ENCODE assay signal across 26 cellular contexts in the genomic region with DNA sequence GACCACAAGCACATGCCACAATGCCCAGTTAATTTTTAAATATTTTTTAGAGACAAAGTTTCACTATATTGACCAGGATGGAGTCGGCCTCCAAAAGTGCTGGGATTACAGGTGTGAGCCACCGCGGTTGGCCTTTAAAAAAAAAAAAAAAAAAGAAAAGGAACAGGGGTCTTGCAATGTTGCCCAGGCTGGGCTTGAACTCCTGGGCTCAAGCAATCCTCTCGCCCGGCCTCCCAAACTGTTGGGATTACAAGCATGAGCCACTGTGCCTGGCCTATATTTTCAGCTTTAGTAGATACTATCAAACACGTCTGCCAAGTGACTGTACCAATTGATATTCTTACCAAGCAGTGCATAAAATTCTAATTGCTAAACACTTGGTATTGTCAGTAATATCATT. TPM values are rescaled to one million over a fixed set of nuclear protein-coding genes. Genes with fewer than 3 reads are reported as not detected.
A peak's percentile ranks its signal among the peaks of the same experiment; 100 is the strongest.
DNase-seq lines count a peak whose midpoint lies in the region; ATAC-seq, FAIRE-seq and TF ChIP-seq lines count a peak whose summit lies in the region.
"Had no signal": no experiment of that assay in that cellular context is flagged by ENCODE, and none has a peak within 500 bp of the region (broad histone marks: within the 10 kb centered on the region; RNA-seq: fewer than 3 reads in every experiment).

No MANE protein-coding gene starts in this region.

- H3K9me3 ChIP-seq in HepG2 (ENCODE audit: low read length): no peaks in the 10 kb centered on the region
- H3K9me3 ChIP-seq in right lobe of liver: no peaks in the 10 kb centered on the region
- no peaks in the 10 kb centered on the region for H3K9me3 ChIP-seq in PC-9 (ENCODE audit: insufficient read depth, low read depth)
- H3K9me3 ChIP-seq in gastrocnemius medialis: no peaks in the 10 kb centered on the region
- H3K9me3 ChIP-seq: BLaER1 treated with 17β-estradiol and CSF1 and Interleukin-3, amounts not matched to agents 10 nM and 100 nM had no signal

- CTCF ChIA-PET in HepG2 (lab: Yijun Ruan, JAX; ENCODE audit: low intra/inter-chr PET ratio, low total read pairs): no interaction called here
- CTCF ChIA-PET in PC-9 (lab: Charles Lee): no interaction called here

- H3K27me3 ChIP-seq in HepG2 (ENCODE audit: control insufficient read depth in 1 of 2, insufficient read depth in 2 of 2, low read length in 2 of 2) (no peaks in the 10 kb centered on the region), right lobe of liver (no peaks in the 10 kb centered on the region), PC-9 (ENCODE audit: insufficient read depth, low read depth) (no peaks in the 10 kb centered on the region), gastrocnemius medialis (no peaks in the 10 kb centered on the region)
- H3K27me3 ChIP-seq: BLaER1 treated with 17β-estradiol and CSF1 and Interleukin-3, amounts not matched to agents 10 nM and 100 nM had no signal

- peaks cover 85% of the 10 kb centered on the region for H3F3A ChIP-seq in PC-9 (ENCODE audit: insufficient read depth, low read depth)

- H3K4me1 Mint-ChIP-seq in chondrocyte (ENCODE audit: low read depth): peaks cover 38% of the 10 kb centered on the region
- H3K4me1 Mint-ChIP-seq in osteocyte (ENCODE audit: unreplicated experiment): peaks cover 44% of the 10 kb centered on the region
- H3K4me1 Mint-ChIP-seq: B cell had no signal

- H2AFZ ChIP-seq in HepG2 (ENCODE audit: low read length) (no peak overlapping the region), PC-9 (no peak overlapping the region)

- in situ Hi-C loops in HepG2 (cut with HindIII; ENCODE audit: extremely low pct_ligation_motif_present, low pct_unique_long_range_greater_than_20kb): no loop called here
- in situ Hi-C loops in gastrocnemius medialis (cut with MboI; ENCODE audit: low sequenced_read_pairs in 4 of 4): no loop called here

- H4K20me1 ChIP-seq in HepG2 (ENCODE audit: insufficient read depth, low read length) (peaks cover 19% of the 10 kb centered on the region), PC-9 (ENCODE audit: insufficient read depth) (peaks cover 3% of the 10 kb centered on the region; the same call in 1 of the 2 replicates)

- no peak for FAIRE-seq in HepG2 (lab: Jason Lieb, UNC)
- FAIRE-seq: A204.1, GM12891, GM19239 had no signal

- TF ChIP-seq CTCF in HepG2 (CRISPR knock-in tag; IDR thresholded peaks at IDR 0.05) (no peak), right lobe of liver (IDR thresholded peaks at IDR 0.05) (no peak), PC-9 (conservative IDR thresholded peaks at IDR 0.05) (no peak), chondrocyte (IDR thresholded peaks at IDR 0.05) (no peak), osteocyte (IDR thresholded peaks at IDR 0.05) (no peak), gastrocnemius medialis (IDR thresholded peaks at IDR 0.05 in 4 of 5, conservative IDR thresholded peaks at IDR 0.05 in 1 of 5) (no peak)

- peaks cover 81% of the 10 kb centered on the region for H3K79me2 ChIP-seq in HepG2 (ENCODE audit: insufficient read depth, low read length)
- peaks cover 74% of the 10 kb centered on the region for H3K79me2 ChIP-seq in PC-9 (ENCODE audit: low read depth)

- H3K9me2 ChIP-seq in PC-9 (ENCODE audit: insufficient read depth): no peaks in the 10 kb centered on the region

- intact Hi-C loops in HepG2 (cut with micrococcal nuclease; ENCODE audit: unreplicated experiment): no loop called here
- intact Hi-C loops in right lobe of liver (cut with DNase I): no loop called here
- intact Hi-C loops in PC-9 (cut with micrococcal nuclease; ENCODE audit: unreplicated experiment): no loop called here
- intact Hi-C loops in gastrocnemius medialis (cut with DNase I; ENCODE audit: low total_unique reads): no loop called here

- H3K27ac ChIP-seq in HepG2 (ENCODE audit: extremely low read length, insufficient read depth, low read length) (peak overlapping the region; percentile 97), right lobe of liver (no peak overlapping the region), PC-9 (peak overlapping the region; percentile 100), gastrocnemius medialis (no peak overlapping the region)
- H3K27ac ChIP-seq: BLaER1 treated with 17β-estradiol and CSF1 and Interleukin-3, amounts not matched to agents 10 nM and 100 nM; C4-2B had no signal

- H3K9ac ChIP-seq in HepG2 (ENCODE audit: insufficient read depth, low read depth, low read length): no peak overlapping the region
- H3K9ac ChIP-seq: BLaER1 treated with 17β-estradiol and CSF1 and Interleukin-3, amounts not matched to agents 10 nM and 100 nM had no signal

- H3K4me3 Mint-ChIP-seq in chondrocyte (ENCODE audit: unreplicated experiment): no peak overlapping the region
- H3K4me3 Mint-ChIP-seq in osteocyte (ENCODE audit: unreplicated experiment): no peak overlapping the region
- H3K4me3 Mint-ChIP-seq: B cell; CD4-positive, alpha-beta T cell; CD8-positive, alpha-beta T cell had no signal

- DNase-seq in HepG2 (ENCODE audit: low spot score) (no peak), right lobe of liver (no peak), PC-9 (no peak), chondrocyte (ENCODE audit: low spot score) (no peak), osteocyte (ENCODE audit: extremely low spot score, unreplicated experiment) (no peak), COLO829 (ENCODE audit: low spot score) (no peak), SKM-1 (lab: John Stamatoyannopoulos, UW; ENCODE audit: unreplicated experiment) (no peak), gastrocnemius medialis (no peak)
- DNase-seq: 8988T; AML-193; CD4-positive, alpha-beta T cell; CD8-positive, alpha-beta T cell; COR-L47; DMS 273 treated with DMSO at 0.1 percent for 48 hours; DMS153; DMS53; DMS79; DND-41; EL; GDM1 had no signal

- TF ChIP-seq POLR2A in HepG2 (IDR thresholded peaks at IDR 0.05; ENCODE audit: insufficient read depth in 1 of 2, low read depth in 2 of 2, low read length in 2 of 2): no peak
- TF ChIP-seq POLR2A in right lobe of liver (IDR thresholded peaks at IDR 0.05): no peak
- TF ChIP-seq POLR2A in gastrocnemius medialis (IDR thresholded peaks at IDR 0.05): no peak

- POLR2A ChIA-PET in HepG2 (lab: Yijun Ruan, JAX) (interaction anchor here (1.3 kb wide), 1 partner anchor 9 kb away, joined by 4 read pairs; the partner anchor contains the start of gene UGDH), PC-9 (lab: Charles Lee; ENCODE audit: unreplicated experiment) (interaction anchor here (0.6 kb wide), 1 partner anchor 1237 kb away, joined by 3 read pairs; no protein-coding TSS in a partner anchor)

- H3K36me3 Mint-ChIP-seq in chondrocyte (ENCODE audit: low read depth): peaks cover 11% of the 10 kb centered on the region
- peaks cover 18% of the 10 kb centered on the region for H3K36me3 Mint-ChIP-seq in osteocyte (ENCODE audit: unreplicated experiment)

- H3K27me3 Mint-ChIP-seq in chondrocyte (ENCODE audit: low read depth) (no peaks in the 10 kb centered on the region), osteocyte (ENCODE audit: unreplicated experiment) (no peaks in the 10 kb centered on the region)
- H3K27me3 Mint-ChIP-seq: B cell; CD4-positive, alpha-beta T cell had no signal

- H3K9me3 Mint-ChIP-seq in chondrocyte (ENCODE audit: low read depth) (no peaks in the 10 kb centered on the region), osteocyte (ENCODE audit: unreplicated experiment) (no peaks in the 10 kb centered on the region)
- H3K9me3 Mint-ChIP-seq: CD4-positive, alpha-beta T cell; CD8-positive, alpha-beta T cell had no signal

- no TSS peak for BruUV-seq in HepG2 (replicated peaks; lab: Mats Ljungman, UMichigan)
- no TSS peak for BruUV-seq in PC-9 (replicated peaks; lab: Mats Ljungman, UMichigan)

- ATAC-seq in HepG2: no peak
- no peak for ATAC-seq in right lobe of liver
- no peak for ATAC-seq in gastrocnemius medialis
- ATAC-seq: CD8-positive, alpha-beta T cell had no signal

- TF ChIP-seq RAD21 in HepG2 (CRISPR knock-in tag; IDR thresholded peaks at IDR 0.05): no peak

- H3K4me1 ChIP-seq in HepG2 (ENCODE audit: insufficient read depth, low read length) (peaks cover 90% of the 10 kb centered on the region), right lobe of liver (peaks cover 0 to 69% (median 15%) of the 10 kb centered on the region in 4 donors), PC-9 (replicated peaks; ENCODE audit: insufficient read depth) (peaks cover 62% of the 10 kb centered on the region), gastrocnemius medialis (no peaks in the 10 kb centered on the region)
- H3K4me1 ChIP-seq: BLaER1 treated with 17β-estradiol and CSF1 and Interleukin-3, amounts not matched to agents 10 nM and 100 nM had no signal

- WGBS in HepG2 (ENCODE audit: low lambda C conversion rate): 83% methylated on average over 6 of the region's 6 CpGs
- 83% methylated on average over 4 of the region's 6 CpGs for WGBS in right lobe of liver (ENCODE audit: insufficient coverage, low coverage, low lambda C conversion rate, missing lambda C conversion rate)

- H3K36me3 ChIP-seq in HepG2 (replicated peaks in 1 of 2; ENCODE audit: control insufficient read depth in 1 of 2, insufficient read depth in 2 of 2, low read length in 2 of 2) (peaks cover 5 to 30% of the 10 kb centered on the region in 2 experiments; a peak in 3 of 5 replicates), right lobe of liver (peaks cover 3 to 72% (median 8%) of the 10 kb centered on the region in 4 donors), PC-9 (ENCODE audit: low read depth) (peaks cover 49% of the 10 kb centered on the region), gastrocnemius medialis (peaks cover 0 to 10% of the 10 kb centered on the region in 2 donors)

- TF ChIP-seq EP300 in HepG2 (IDR thresholded peaks at IDR 0.05; ENCODE audit: low read depth in 2 of 2, low read length in 2 of 2) (no peak), HepG2 (CRISPR knock-in tag; IDR thresholded peaks at IDR 0.05; ENCODE audit: borderline replicate concordance) (no peak)

- H3K27ac Mint-ChIP-seq in chondrocyte (ENCODE audit: unreplicated experiment) (peak overlapping the region; percentile 45), osteocyte (ENCODE audit: unreplicated experiment) (peak overlapping the region; percentile 52)
- H3K27ac Mint-ChIP-seq: B cell; CD4-positive, alpha-beta T cell; CD8-positive, alpha-beta T cell had no signal

- H3K4me3 ChIP-seq in HepG2 (replicated peaks in 1 of 3; ENCODE audit: insufficient read depth in 1 of 3, low read depth in 2 of 3, low read length in 3 of 3) (no peak overlapping the region), right lobe of liver (no peak overlapping the region), PC-9 (no peak overlapping the region), gastrocnemius medialis (no peak overlapping the region)
- H3K4me3 ChIP-seq: BLaER1 treated with 17β-estradiol and CSF1 and Interleukin-3, amounts not matched to agents 10 nM and 100 nM had no signal

- H3K4me2 ChIP-seq in HepG2 (ENCODE audit: low read depth, low read length) (no peak overlapping the region), PC-9 (no peak overlapping the region)
- H3K4me2 ChIP-seq: BLaER1 treated with 17β-estradiol and CSF1 and Interleukin-3, amounts not matched to agents 10 nM and 100 nM had no signal

RNA-seq across cellular contexts. Expression of gene UGDH, which starts 8.8 kb away (rescaled TPM):
- total RNA-seq in HepG2 (2016; rRNA removed; fragmentation: Illumina TruSeq; extraction: Trizol): 384 and 661 TPM in 2 replicates
- 49.0 and 58.6 TPM in 2 replicates for total RNA-seq in HepG2 (2016; cell fraction: cytosol; rRNA removed; fragmentation: Illumina TruSeq; extraction: Trizol; ENCODE audit: low read depth)
- 384 and 616 TPM in 2 replicates for total RNA-seq in HepG2 (2016; cell fraction: insoluble cytoplasmic fraction; rRNA removed; fragmentation: Illumina TruSeq; extraction: Trizol)
- total RNA-seq in HepG2 (2016; cell fraction: membrane; rRNA removed; fragmentation: Illumina TruSeq; extraction: Trizol): 167 and 182 TPM in 2 replicates
- total RNA-seq in HepG2 (2016; cell fraction: nucleus; rRNA removed; fragmentation: Illumina TruSeq; extraction: Trizol): 162 and 184 TPM in 2 replicates
- 89.8 and 99.0 TPM in 2 replicates for polyA plus RNA-seq in HepG2 (2011; rRNA removed)
- 131 and 185 TPM in 2 replicates for polyA plus RNA-seq in HepG2 (2011; cell fraction: cytosol; rRNA removed)
- polyA plus RNA-seq in HepG2 (2011; cell fraction: nucleus; rRNA removed): 44.8 and 67.6 TPM in 2 replicates
- 212 and 239 TPM in 2 replicates for polyA plus RNA-seq in HepG2 (2012)
- polyA plus RNA-seq in HepG2 (2016; cell fraction: cytosol; fragmentation: Illumina TruSeq; extraction: Trizol; ENCODE audit: low read depth): 39.4 and 40.4 TPM in 2 replicates
- polyA plus RNA-seq in HepG2 (2016; cell fraction: insoluble cytoplasmic fraction; fragmentation: Illumina TruSeq; extraction: Trizol; ENCODE audit: low read depth): 556 and 565 TPM in 2 replicates
- 86.5 and 96.6 TPM in 2 replicates for polyA plus RNA-seq in HepG2 (2016; cell fraction: membrane; fragmentation: Illumina TruSeq; extraction: Trizol; ENCODE audit: low read depth)
- polyA plus RNA-seq in HepG2 (2016; cell fraction: nucleus; fragmentation: Illumina TruSeq; extraction: Trizol; ENCODE audit: insufficient read depth, low read depth): 181 and 193 TPM in 2 replicates
- polyA minus RNA-seq in HepG2 (2011; rRNA and poly(A)+ RNA removed; ENCODE audit: low replicate concordance): 9.9 and 42.1 TPM in 2 replicates
- 257 and 288 TPM in 2 replicates for polyA minus RNA-seq in HepG2 (2011; cell fraction: cytosol; rRNA and poly(A)+ RNA removed)
- polyA minus RNA-seq in HepG2 (2011; cell fraction: nucleus; rRNA and poly(A)+ RNA removed): 82.3 and 114 TPM in 2 replicates
- 100 to 1,000 TPM; 134 to 647 (median 244) TPM for total RNA-seq in right lobe of liver
- total RNA-seq in PC-9 (2021): 88.6 and 98.5 TPM in 2 replicates
- total RNA-seq in chondrocyte: 151 to 207 TPM (median 156 TPM) in 3 replicates
- total RNA-seq in osteocyte: 192 and 200 TPM in 2 replicates
- total RNA-seq in gastrocnemius medialis: 10 to 100 TPM in 1 of 4 donors, 1 to 10 TPM in 3; 6.1 to 12.7 (median 8.8) TPM

RNA-seq across cellular contexts. Expression of gene LIAS, which starts 59.6 kb away (rescaled TPM):
- total RNA-seq in HepG2 (2016; rRNA removed; fragmentation: Illumina TruSeq; extraction: Trizol) (16.6 and 18.3 TPM in 2 replicates), right lobe of liver (10 to 100 TPM in 4 of 6 experiments, 1 to 10 TPM in 2; 7.0 to 20.4 (median 13.1) TPM), PC-9 (2021) (16.3 and 16.4 TPM in 2 replicates), chondrocyte (6.5 to 8.4 TPM (median 6.8 TPM) in 3 replicates), osteocyte (10.9 and 13.8 TPM in 2 replicates), gastrocnemius medialis (10 to 100 TPM; 10.3 to 20.2 (median 12.1) TPM)
- 5.2 and 5.6 TPM in 2 replicates for total RNA-seq in HepG2 (2016; cell fraction: cytosol; rRNA removed; fragmentation: Illumina TruSeq; extraction: Trizol; ENCODE audit: low read depth)
- 15.0 and 16.2 TPM in 2 replicates for total RNA-seq in HepG2 (2016; cell fraction: insoluble cytoplasmic fraction; rRNA removed; fragmentation: Illumina TruSeq; extraction: Trizol)
- 8.9 and 9.9 TPM in 2 replicates for total RNA-seq in HepG2 (2016; cell fraction: membrane; rRNA removed; fragmentation: Illumina TruSeq; extraction: Trizol)
- total RNA-seq in HepG2 (2016; cell fraction: nucleus; rRNA removed; fragmentation: Illumina TruSeq; extraction: Trizol): 14.3 and 14.8 TPM in 2 replicates
- 11.4 and 16.0 TPM in 2 replicates for polyA plus RNA-seq in HepG2 (2011; rRNA removed)
- polyA plus RNA-seq in HepG2 (2011; cell fraction: cytosol; rRNA removed): 7.9 and 8.2 TPM in 2 replicates
- 5.6 and 9.5 TPM in 2 replicates for polyA plus RNA-seq in HepG2 (2011; cell fraction: nucleus; rRNA removed)
- polyA plus RNA-seq in HepG2 (2012): 12.1 and 15.8 TPM in 2 replicates
- 4.1 and 4.2 TPM in 2 replicates for polyA plus RNA-seq in HepG2 (2016; cell fraction: cytosol; fragmentation: Illumina TruSeq; extraction: Trizol; ENCODE audit: low read depth)
- 19.8 and 20.7 TPM in 2 replicates for polyA plus RNA-seq in HepG2 (2016; cell fraction: insoluble cytoplasmic fraction; fragmentation: Illumina TruSeq; extraction: Trizol; ENCODE audit: low read depth)
- polyA plus RNA-seq in HepG2 (2016; cell fraction: membrane; fragmentation: Illumina TruSeq; extraction: Trizol; ENCODE audit: low read depth): 7.1 and 7.2 TPM in 2 replicates
- 29.7 and 30.7 TPM in 2 replicates for polyA plus RNA-seq in HepG2 (2016; cell fraction: nucleus; fragmentation: Illumina TruSeq; extraction: Trizol; ENCODE audit: insufficient read depth, low read depth)
- 1.7 and 4.9 TPM in 2 replicates for polyA minus RNA-seq in HepG2 (2011; rRNA and poly(A)+ RNA removed; ENCODE audit: low replicate concordance)
- 4.3 and 5.0 TPM in 2 replicates for polyA minus RNA-seq in HepG2 (2011; cell fraction: cytosol; rRNA and poly(A)+ RNA removed)
- 13.9 and 19.6 TPM in 2 replicates for polyA minus RNA-seq in HepG2 (2011; cell fraction: nucleus; rRNA and poly(A)+ RNA removed)

RNA-seq across cellular contexts. Expression of gene RPL9, which starts 59.8 kb away (rescaled TPM):
- total RNA-seq in HepG2 (2016; rRNA removed; fragmentation: Illumina TruSeq; extraction: Trizol) (2,148 and 2,808 TPM in 2 replicates), right lobe of liver (1,000 to 10,000 TPM in 2 of 6 experiments, 100 to 1,000 TPM in 4; 353 to 1,546 (median 454) TPM), PC-9 (2021) (792 and 1,023 TPM in 2 replicates), chondrocyte (809 to 831 TPM (median 822 TPM) in 3 replicates), osteocyte (1,144 and 1,147 TPM in 2 replicates), gastrocnemius medialis (1,000 to 10,000 TPM; 2,556 to 3,080 (median 2,834) TPM)
- total RNA-seq in HepG2 (2016; cell fraction: cytosol; rRNA removed; fragmentation: Illumina TruSeq; extraction: Trizol; ENCODE audit: low read depth): 2,980 and 3,556 TPM in 2 replicates
- total RNA-seq in HepG2 (2016; cell fraction: insoluble cytoplasmic fraction; rRNA removed; fragmentation: Illumina TruSeq; extraction: Trizol): 2,243 and 2,719 TPM in 2 replicates
- total RNA-seq in HepG2 (2016; cell fraction: membrane; rRNA removed; fragmentation: Illumina TruSeq; extraction: Trizol): 4,819 and 5,825 TPM in 2 replicates
- 939 and 947 TPM in 2 replicates for total RNA-seq in HepG2 (2016; cell fraction: nucleus; rRNA removed; fragmentation: Illumina TruSeq; extraction: Trizol)
- 849 and 993 TPM in 2 replicates for polyA plus RNA-seq in HepG2 (2011; rRNA removed)
- 1,096 and 1,918 TPM in 2 replicates for polyA plus RNA-seq in HepG2 (2011; cell fraction: cytosol; rRNA removed)
- 226 and 300 TPM in 2 replicates for polyA plus RNA-seq in HepG2 (2011; cell fraction: nucleus; rRNA removed)
- polyA plus RNA-seq in HepG2 (2012): 2,363 and 2,846 TPM in 2 replicates
- 1,711 and 1,965 TPM in 2 replicates for polyA plus RNA-seq in HepG2 (2016; cell fraction: cytosol; fragmentation: Illumina TruSeq; extraction: Trizol; ENCODE audit: low read depth)
- 1,418 and 1,522 TPM in 2 replicates for polyA plus RNA-seq in HepG2 (2016; cell fraction: insoluble cytoplasmic fraction; fragmentation: Illumina TruSeq; extraction: Trizol; ENCODE audit: low read depth)
- 2,738 and 2,765 TPM in 2 replicates for polyA plus RNA-seq in HepG2 (2016; cell fraction: membrane; fragmentation: Illumina TruSeq; extraction: Trizol; ENCODE audit: low read depth)
- polyA plus RNA-seq in HepG2 (2016; cell fraction: nucleus; fragmentation: Illumina TruSeq; extraction: Trizol; ENCODE audit: insufficient read depth, low read depth): 819 and 843 TPM in 2 replicates
- 55.2 and 89.0 TPM in 2 replicates for polyA minus RNA-seq in HepG2 (2011; rRNA and poly(A)+ RNA removed; ENCODE audit: low replicate concordance)
- polyA minus RNA-seq in HepG2 (2011; cell fraction: cytosol; rRNA and poly(A)+ RNA removed): 458 and 550 TPM in 2 replicates
- polyA minus RNA-seq in HepG2 (2011; cell fraction: nucleus; rRNA and poly(A)+ RNA removed): 350 and 404 TPM in 2 replicates

Comparison
In these comparisons a context has a peak if more than half of its experiments do, and no peak if none do; other contexts are left out.
1. H3K27ac ChIP-seq: peak in HepG2 (single experiment) and PC-9 (single experiment); none in right lobe of liver (0 of 3) and gastrocnemius medialis (0 of 4).